ENCODE assay signal across 24 cellular contexts in the genomic region with DNA sequence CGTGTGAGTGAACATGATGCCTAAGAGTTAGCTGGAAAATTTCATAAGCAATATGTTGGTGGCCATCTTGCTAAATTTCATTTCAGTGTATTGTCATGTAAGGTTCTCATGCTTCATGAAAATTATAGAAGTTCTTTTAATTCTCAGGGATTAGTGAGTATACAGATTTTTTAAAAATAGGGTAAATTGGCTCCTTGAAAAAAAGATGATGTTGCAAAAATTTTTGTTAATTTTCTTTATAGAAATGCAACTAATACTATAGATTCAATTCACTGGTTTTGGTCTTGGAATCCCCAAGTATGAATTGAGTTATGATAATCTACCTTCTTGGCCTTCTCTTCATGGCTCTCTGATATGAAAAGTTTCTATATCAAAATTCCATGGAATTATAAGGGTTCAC.
DNase-seq lines count a peak whose midpoint lies in the region; ATAC-seq, FAIRE-seq and TF ChIP-seq lines count a peak whose summit lies in the region.
"Had no signal": no experiment of that assay in that cellular context is flagged by ENCODE, and none has a peak within 500 bp of the region (broad histone marks: within the 10 kb centered on the region; RNA-seq: fewer than 3 reads in every experiment).

No MANE protein-coding gene starts in this region.

- H3K4me3 Mint-ChIP-seq in endodermal cell, result no peak overlapping the region
- no peak overlapping the region for H3K4me3 Mint-ChIP-seq in type B pancreatic cell
- H3K4me3 Mint-ChIP-seq: CD14-positive monocyte; CD4-positive, alpha-beta memory T cell; GM23338; H9; HFFc6 had no signal

- POLR2A ChIA-PET in HepG2 (lab: Yijun Ruan, JAX), result no interaction called here

- no peak for TF ChIP-seq EP300 in HepG2 (IDR thresholded peaks at IDR 0.05; ENCODE audit: low read depth in 2 of 2, low read length in 2 of 2)
- no peak for TF ChIP-seq EP300 in HepG2 (CRISPR knock-in tag; IDR thresholded peaks at IDR 0.05; ENCODE audit: borderline replicate concordance)

- H3K4me1 Mint-ChIP-seq in endodermal cell (peaks cover 35% of the 10 kb centered on the region), type B pancreatic cell (ENCODE audit: unreplicated experiment) (no peaks in the 10 kb centered on the region)
- H3K4me1 Mint-ChIP-seq: CD14-positive monocyte; CD4-positive, alpha-beta memory T cell had no signal

- H3K27ac ChIP-seq in HepG2 (ENCODE audit: extremely low read length, insufficient read depth, low read length), result no peak overlapping the region
- H3K27ac ChIP-seq in right lobe of liver, result no peak overlapping the region
- H3K27ac ChIP-seq in endodermal cell (ENCODE audit: low read depth, low read length), result no peak overlapping the region
- peak overlapping the region in 6 of 8 donors; percentile 6 to 83 (median 66) for H3K27ac ChIP-seq in spleen
- H3K27ac ChIP-seq: 22Rv1; BLaER1 treated with 17β-estradiol and CSF1 and Interleukin-3, amounts not matched to agents 10 nM and 100 nM had no signal

- H3K36me3 Mint-ChIP-seq in endodermal cell (ENCODE audit: low read depth), result peaks cover 59% of the 10 kb centered on the region
- H3K36me3 Mint-ChIP-seq in type B pancreatic cell, result peaks cover 6% of the 10 kb centered on the region
- H3K36me3 Mint-ChIP-seq: CD14-positive monocyte; CD4-positive, alpha-beta memory T cell had no signal

- 95% methylated on average over 1 of the region's 1 CpG for WGBS in HepG2 (ENCODE audit: low lambda C conversion rate)
- WGBS in right lobe of liver (ENCODE audit: insufficient coverage, low coverage, low lambda C conversion rate, missing lambda C conversion rate), result 90% methylated on average over 1 of the region's 1 CpG
- WGBS in endodermal cell (ENCODE audit: insufficient coverage in 1 of 2, insufficient read length in 1 of 2), 2 experiments, result 91 to 97% methylated on average over 1 of the region's 1 CpG
- 86 to 100% (median 95%) methylated on average over 1 of the region's 1 CpG for WGBS in spleen, 5 donors

- H4K20me1 ChIP-seq in HepG2 (ENCODE audit: insufficient read depth, low read length), result no peaks in the 10 kb centered on the region
- H4K20me1 ChIP-seq: BLaER1 treated with 17β-estradiol and CSF1 and Interleukin-3, amounts not matched to agents 10 nM and 100 nM had no signal

- TF ChIP-seq CTCF in HepG2 (CRISPR knock-in tag; IDR thresholded peaks at IDR 0.05), result no peak
- TF ChIP-seq CTCF in right lobe of liver (IDR thresholded peaks at IDR 0.05), result no peak
- no peak for TF ChIP-seq CTCF in endodermal cell (conservative IDR thresholded peaks at IDR 0.05)
- TF ChIP-seq CTCF in spleen (IDR thresholded peaks at IDR 0.05 in 8 of 11, conservative IDR thresholded peaks at IDR 0.05 in 3 of 11), result no peak
- no peak for TF ChIP-seq CTCF in type B pancreatic cell (conservative IDR thresholded peaks at IDR 0.05)

- no peak for TF ChIP-seq RAD21 in HepG2 (CRISPR knock-in tag; IDR thresholded peaks at IDR 0.05)

- TF ChIP-seq POLR2A in HepG2 (IDR thresholded peaks at IDR 0.05; ENCODE audit: insufficient read depth in 1 of 2, low read depth in 2 of 2, low read length in 2 of 2), result no peak
- TF ChIP-seq POLR2A in right lobe of liver (IDR thresholded peaks at IDR 0.05), result no peak
- no peak for TF ChIP-seq POLR2A in spleen (IDR thresholded peaks at IDR 0.05)

- CTCF ChIA-PET in HepG2 (lab: Yijun Ruan, JAX; ENCODE audit: low intra/inter-chr PET ratio, low total read pairs), result no interaction called here

- H3K27me3 ChIP-seq in HepG2 (ENCODE audit: control insufficient read depth in 1 of 2, insufficient read depth in 2 of 2, low read length in 2 of 2), result no peaks in the 10 kb centered on the region
- no peaks in the 10 kb centered on the region for H3K27me3 ChIP-seq in right lobe of liver
- no peaks in the 10 kb centered on the region for H3K27me3 ChIP-seq in endodermal cell (ENCODE audit: control insufficient read depth, insufficient read depth, low read length, poor library complexity, severe bottlenecking)
- H3K27me3 ChIP-seq in spleen (replicated peaks in 1 of 7), result no peaks in the 10 kb centered on the region
- H3K27me3 ChIP-seq: BE2C; BLaER1 treated with 17β-estradiol and CSF1 and Interleukin-3, amounts not matched to agents 10 nM and 100 nM had no signal

- H3K4me1 ChIP-seq in HepG2 (ENCODE audit: insufficient read depth, low read length), result peaks cover 6% of the 10 kb centered on the region; the same call in 1 of the 2 replicates
- H3K4me1 ChIP-seq in right lobe of liver, result peaks cover 0 to 10% (median 1%) of the 10 kb centered on the region in 4 donors
- peaks cover 4% of the 10 kb centered on the region for H3K4me1 ChIP-seq in endodermal cell (ENCODE audit: control insufficient read depth, insufficient read depth, low read length)
- peaks cover 8 to 44% (median 20%) of the 10 kb centered on the region in 6 donors for H3K4me1 ChIP-seq in spleen
- H3K4me1 ChIP-seq: BLaER1 treated with 17β-estradiol and CSF1 and Interleukin-3, amounts not matched to agents 10 nM and 100 nM had no signal

- no peak overlapping the region for H2AFZ ChIP-seq in HepG2 (ENCODE audit: low read length)
- H2AFZ ChIP-seq: GM23338 had no signal

- no peak overlapping the region for H3K4me2 ChIP-seq in HepG2 (ENCODE audit: low read depth, low read length)
- H3K4me2 ChIP-seq: BLaER1 treated with 17β-estradiol and CSF1 and Interleukin-3, amounts not matched to agents 10 nM and 100 nM; GM23338 had no signal

- no peak for ATAC-seq in HepG2
- no peak for ATAC-seq in right lobe of liver
- ATAC-seq: GM23338 had no signal

- intact Hi-C loops in HepG2 (cut with micrococcal nuclease; ENCODE audit: unreplicated experiment) (loop anchor here (10.0 kb wide), 1 partner anchor 90 kb away; no protein-coding TSS in a partner anchor), right lobe of liver (cut with DNase I) (no loop called here), spleen (cut with DNase I; ENCODE audit: low total_unique reads) (no loop called here)

- DNase-seq in HepG2 (ENCODE audit: low spot score) (no peak), right lobe of liver (no peak), endodermal cell (no peak), spleen (no peak), type B pancreatic cell (ENCODE audit: extremely low spot score, unreplicated experiment) (no peak), CD1c-positive myeloid dendritic cell (ENCODE audit: extremely low spot score) (no peak)
- DNase-seq: ACHN, AML-193, BE2C, Calu3, COR-L47, DMS53, DMS79 treated with DMSO at 0.1 percent for 48 hours, GF-D8, H9, HFFc6 had no signal

- H3K9me3 ChIP-seq in HepG2 (ENCODE audit: low read length) (no peaks in the 10 kb centered on the region), right lobe of liver (no peaks in the 10 kb centered on the region), endodermal cell (ENCODE audit: control insufficient read depth, low read length) (no peaks in the 10 kb centered on the region), spleen (no peaks in the 10 kb centered on the region)
- H3K9me3 ChIP-seq: BE2C; BLaER1 treated with 17β-estradiol and CSF1 and Interleukin-3, amounts not matched to agents 10 nM and 100 nM had no signal

- no peak for FAIRE-seq in HepG2 (lab: Jason Lieb, UNC)
- FAIRE-seq: A204.1, GM12891, GM18507 had no signal

- in situ Hi-C loops in HepG2 (cut with HindIII; ENCODE audit: extremely low pct_ligation_motif_present, low pct_unique_long_range_greater_than_20kb), result no loop called here

- H3K9ac ChIP-seq in HepG2 (ENCODE audit: insufficient read depth, low read depth, low read length) (no peak overlapping the region), endodermal cell (ENCODE audit: extremely low read depth, low read length, poor library complexity, severe bottlenecking) (peak overlapping the region; percentile 13)
- H3K9ac ChIP-seq: BLaER1 treated with 17β-estradiol and CSF1 and Interleukin-3, amounts not matched to agents 10 nM and 100 nM had no signal

- no peaks in the 10 kb centered on the region for H3K27me3 Mint-ChIP-seq in endodermal cell (ENCODE audit: insufficient read depth)
- H3K27me3 Mint-ChIP-seq in type B pancreatic cell, result no peaks in the 10 kb centered on the region

- no peaks in the 10 kb centered on the region for H3K79me2 ChIP-seq in HepG2 (ENCODE audit: insufficient read depth, low read length)

- BruUV-seq in HepG2 (replicated peaks; lab: Mats Ljungman, UMichigan), result no TSS peak

- H3K4me3 ChIP-seq in HepG2 (replicated peaks in 1 of 3; ENCODE audit: insufficient read depth in 1 of 3, low read depth in 2 of 3, low read length in 3 of 3), result no peak overlapping the region
- no peak overlapping the region for H3K4me3 ChIP-seq in right lobe of liver
- no peak overlapping the region for H3K4me3 ChIP-seq in endodermal cell (ENCODE audit: low read length)
- H3K4me3 ChIP-seq in spleen, result no peak overlapping the region
- H3K4me3 ChIP-seq: BLaER1 treated with 17β-estradiol and CSF1 and Interleukin-3, amounts not matched to agents 10 nM and 100 nM; GM23338 had no signal

- H3K9me3 Mint-ChIP-seq in endodermal cell (no peaks in the 10 kb centered on the region), type B pancreatic cell (no peaks in the 10 kb centered on the region)
- H3K9me3 Mint-ChIP-seq: GM23338, H9, HFFc6 had no signal

- H3K27ac Mint-ChIP-seq in endodermal cell (no peak overlapping the region), type B pancreatic cell (no peak overlapping the region)
- H3K27ac Mint-ChIP-seq: CD14-positive monocyte; CD4-positive, alpha-beta memory T cell; HFFc6 had no signal

- H3K36me3 ChIP-seq in HepG2 (replicated peaks in 1 of 2; ENCODE audit: control insufficient read depth in 1 of 2, insufficient read depth in 2 of 2, low read length in 2 of 2), result no peaks in the 10 kb centered on the region; a peak in 1 of 5 replicates
- H3K36me3 ChIP-seq in right lobe of liver, result peaks cover 0 to 4% (median 0%) of the 10 kb centered on the region in 4 donors
- H3K36me3 ChIP-seq in endodermal cell (ENCODE audit: control insufficient read depth, insufficient read depth, low read length), result peaks cover 89% of the 10 kb centered on the region
- peaks cover 0 to 16% (median 0%) of the 10 kb centered on the region in 6 donors for H3K36me3 ChIP-seq in spleen
- H3K36me3 ChIP-seq: BE2C; BLaER1 treated with 17β-estradiol and CSF1 and Interleukin-3, amounts not matched to agents 10 nM and 100 nM had no signal

TF ChIP-seq in HepG2, 621 proteins besides CTCF, POLR2A, EP300 and RAD21:
- TF ChIP-seq ZNF446 (CRISPR knock-in tag; IDR thresholded peaks at IDR 0.05), result no peak
- peak; percentile 73 for TF ChIP-seq MAFF (IDR thresholded peaks at IDR 0.05; ENCODE audit: low read depth, low read length)
- peak; percentile 53 to 81 for TF ChIP-seq MAFK (conservative IDR thresholded peaks at IDR 0.05 in 1 of 2, IDR thresholded peaks at IDR 0.05 in 1 of 2; ENCODE audit: low read length in 2 of 2)
- no peak for TF ChIP-seq PHB2 (IDR thresholded peaks at IDR 0.05; ENCODE audit: partially characterized antibody)
- TF ChIP-seq YEATS4 (CRISPR knock-in tag; IDR thresholded peaks at IDR 0.05; ENCODE audit: borderline replicate concordance), result no peak
- no peak for TF ChIP-seq SMC3 (IDR thresholded peaks at IDR 0.05; ENCODE audit: low read length)
- TF ChIP-seq ATF7-NPFF (CRISPR knock-in tag; IDR thresholded peaks at IDR 0.05; ENCODE audit: low read depth), result no peak
- TF ChIP-seq KLF15 (CRISPR knock-in tag; IDR thresholded peaks at IDR 0.05; ENCODE audit: borderline replicate concordance), result no peak
- TF ChIP-seq ZNF136 (CRISPR knock-in tag; IDR thresholded peaks at IDR 0.05; ENCODE audit: low read depth), result no peak
TF ChIP-seq in HepG2: peak in this region for 2.

Comparison
In these comparisons a context has a peak if more than half of its experiments do, and no peak if none do; other contexts are left out.
1. H3K27ac ChIP-seq: peak in spleen (6 of 8); none in HepG2 (single experiment), right lobe of liver (0 of 3) and endodermal cell (single experiment).